ENCODE assay signal across 8 cellular contexts in genomic region chr1:31955917-31956736, GRCh38. TPM values are rescaled to one million over a fixed set of nuclear protein-coding genes. Genes with fewer than 3 reads are reported as not detected.
DNase-seq lines count a peak whose midpoint lies in the region; ATAC-seq, FAIRE-seq and TF ChIP-seq lines count a peak whose summit lies in the region.

No MANE protein-coding gene starts in this region.

- FAIRE-seq in HepG2 (lab: Jason Lieb, UNC), result peak; percentile 42

- H3K27me3 ChIP-seq in HUES64 (ENCODE audit: insufficient read depth, low read length) (no peaks in the 10 kb centered on the region), HepG2 (ENCODE audit: control insufficient read depth in 1 of 2, insufficient read depth in 2 of 2, low read length in 2 of 2) (no peaks in the 10 kb centered on the region; a peak in 1 of 5 replicates)

- peak overlapping the region; percentile 83 for H2AFZ ChIP-seq in HepG2 (ENCODE audit: low read length)

- H3K27ac ChIP-seq in HUES64 (ENCODE audit: low read depth, low read length) (peak overlapping the region; percentile 40), HepG2 (ENCODE audit: extremely low read length, insufficient read depth, low read length) (no peak overlapping the region)

- H3K27ac Mint-ChIP-seq in activated B cell treated with CpG ODN at 0.5 μM for 24 hours, result peak overlapping the region; percentile 93
- peak overlapping the region; percentile 65 for H3K27ac Mint-ChIP-seq in central memory CD8-positive, alpha-beta T cell (ENCODE audit: low read depth)

- intact Hi-C loops in activated B cell treated with CpG ODN at 0.5 μM for 24 hours (cut with micrococcal nuclease) (loop anchor here (1.0 to 2.0 kb wide), 4 partner anchors 12 to 167 kb away; no protein-coding TSS in a partner anchor), HepG2 (cut with micrococcal nuclease; ENCODE audit: unreplicated experiment) (no loop called here)

- TF ChIP-seq CTCF in activated B cell treated with CpG ODN at 0.5 μM for 24 hours (IDR thresholded peaks at IDR 0.05) (no peak), HepG2 (CRISPR knock-in tag; IDR thresholded peaks at IDR 0.05) (peak; percentile 37)

- H3K79me2 ChIP-seq in HepG2 (ENCODE audit: insufficient read depth, low read length), result no peaks in the 10 kb centered on the region

- H3K9ac ChIP-seq in HUES64 (ENCODE audit: low read depth, low read length) (peak overlapping the region; percentile 17; the same call in 1 of the 2 replicates), HepG2 (ENCODE audit: insufficient read depth, low read depth, low read length) (peak overlapping the region; percentile 56; the same call in 1 of the 2 replicates)

- no peaks in the 10 kb centered on the region for H4K20me1 ChIP-seq in HepG2 (ENCODE audit: insufficient read depth, low read length)

- H3K9me3 ChIP-seq in HUES64 (ENCODE audit: insufficient read depth, low read depth, low read length) (no peaks in the 10 kb centered on the region), HepG2 (ENCODE audit: low read length) (no peaks in the 10 kb centered on the region)

- peaks cover 27% of the 10 kb centered on the region for H3K4me1 ChIP-seq in HUES64 (ENCODE audit: insufficient read depth, low read length)
- peaks cover 31% of the 10 kb centered on the region for H3K4me1 ChIP-seq in HepG2 (ENCODE audit: insufficient read depth, low read length)

- no peaks in the 10 kb centered on the region for H3K36me3 Mint-ChIP-seq in activated B cell treated with CpG ODN at 0.5 μM for 24 hours (ENCODE audit: low read depth)
- H3K36me3 Mint-ChIP-seq in central memory CD8-positive, alpha-beta T cell (ENCODE audit: insufficient read depth), result no peaks in the 10 kb centered on the region

- WGBS in HUES64, result 67% methylated on average over 10 of the region's 11 CpGs
- 39% methylated on average over 11 of the region's 11 CpGs for WGBS in HepG2 (ENCODE audit: low lambda C conversion rate)

- no peaks in the 10 kb centered on the region for H3K9me3 Mint-ChIP-seq in activated B cell treated with CpG ODN at 0.5 μM for 24 hours
- no peaks in the 10 kb centered on the region for H3K9me3 Mint-ChIP-seq in central memory CD8-positive, alpha-beta T cell

- H3K4me3 ChIP-seq in HUES64 (ENCODE audit: low read length), result no peak overlapping the region
- peak overlapping the region in 1 of 3 experiments; percentile 49; a peak in 2 of 6 replicates for H3K4me3 ChIP-seq in HepG2 (replicated peaks in 1 of 3; ENCODE audit: insufficient read depth in 1 of 3, low read depth in 2 of 3, low read length in 3 of 3)

- TF ChIP-seq RAD21 in HepG2 (CRISPR knock-in tag; IDR thresholded peaks at IDR 0.05), result no peak

- no TSS peak for BruUV-seq in HepG2 (replicated peaks; lab: Mats Ljungman, UMichigan)

- POLR2A ChIA-PET in activated B cell treated with CpG ODN at 0.5 μM for 24 hours (lab: Charles Lee) (interaction anchor here (0.6 to 8.0 kb wide), 17 partner anchors 8 to 167 kb away, joined by 3 to 235 read pairs (median 4); partner anchors contain the start of genes KHDRBS1, PTP4A2 and TMEM39B), HepG2 (lab: Yijun Ruan, JAX) (interaction anchor here (0.7 to 2.4 kb wide), 8 partner anchors 8 to 583 kb away, joined by 3 to 18 read pairs (median 6); partner anchors contain the start of genes KHDRBS1, PTP4A2 and SPOCD1)

- H3K36me3 ChIP-seq in HUES64 (ENCODE audit: insufficient read depth, low read length) (no peaks in the 10 kb centered on the region), HepG2 (replicated peaks in 1 of 2; ENCODE audit: control insufficient read depth in 1 of 2, insufficient read depth in 2 of 2, low read length in 2 of 2) (no peaks in the 10 kb centered on the region)

- in situ Hi-C loops in HepG2 (cut with HindIII; ENCODE audit: extremely low pct_ligation_motif_present, low pct_unique_long_range_greater_than_20kb), result loop anchor here (5.0 kb wide), 1 partner anchor 139 kb away; the partner anchor contains the start of gene SPOCD1

- TF ChIP-seq POLR2A in HepG2 (IDR thresholded peaks at IDR 0.05; ENCODE audit: insufficient read depth in 1 of 2, low read depth in 2 of 2, low read length in 2 of 2), result no peak

- peaks cover 41% of the 10 kb centered on the region for H3K4me1 Mint-ChIP-seq in activated B cell treated with CpG ODN at 0.5 μM for 24 hours
- H3K4me1 Mint-ChIP-seq in central memory CD8-positive, alpha-beta T cell, result peaks cover 76% of the 10 kb centered on the region

- peak overlapping the region; percentile 72 for H3K4me3 Mint-ChIP-seq in activated B cell treated with CpG ODN at 0.5 μM for 24 hours
- peak overlapping the region; percentile 64 for H3K4me3 Mint-ChIP-seq in central memory CD8-positive, alpha-beta T cell

- TF ChIP-seq EP300 in HepG2 (IDR thresholded peaks at IDR 0.05; ENCODE audit: low read depth in 2 of 2, low read length in 2 of 2) (no peak), HepG2 (CRISPR knock-in tag; IDR thresholded peaks at IDR 0.05; ENCODE audit: borderline replicate concordance) (no peak)

- peak; percentile 80 for ATAC-seq in GM21381 (IDR thresholded peaks at IDR 0.05; ENCODE audit: unreplicated experiment)
- peak; percentile 97 for ATAC-seq in activated B cell treated with CpG ODN at 0.5 μM for 24 hours (ENCODE audit: low read depth)
- peak; percentile 95 for ATAC-seq in central memory CD8-positive, alpha-beta T cell (replicated peaks; ENCODE audit: extremely low read depth, poor library complexity, severe bottlenecking)
- peak; percentile 52 for ATAC-seq in HepG2

- no peaks in the 10 kb centered on the region for H3K27me3 Mint-ChIP-seq in activated B cell treated with CpG ODN at 0.5 μM for 24 hours
- H3K27me3 Mint-ChIP-seq in central memory CD8-positive, alpha-beta T cell, result no peaks in the 10 kb centered on the region

- peak overlapping the region; percentile 77 for H3K4me2 ChIP-seq in HepG2 (ENCODE audit: low read depth, low read length)

- peak; percentile 96 for DNase-seq in CD1c-positive myeloid dendritic cell (ENCODE audit: extremely low spot score)
- peak; percentile 56 for DNase-seq in activated B cell treated with CpG ODN at 0.5 μM for 24 hours
- DNase-seq in central memory CD8-positive, alpha-beta T cell (ENCODE audit: low spot score in 2 of 2), result peak; percentile 47 to 71
- DNase-seq in HepG2 (ENCODE audit: low spot score), result peak; percentile 70
- DNase-seq in stimulated activated CD4-positive, alpha-beta T cell treated with anti-CD3 and anti-CD28 coated beads, Interleukin-4, amount 100 ng/mL, for 24 hours, result peak; percentile 89
- DNase-seq in NCI-H2029 treated with DMSO at 0.1 percent for 48 hours (lab: John Stamatoyannopoulos, UW), result no peak

- CTCF ChIA-PET in activated B cell treated with CpG ODN at 0.5 μM for 24 hours (lab: Charles Lee) (interaction anchor here (0.7 to 4.8 kb wide), 14 partner anchors 9 to 196 kb away, joined by 3 to 68 read pairs (median 8); partner anchors contain the start of genes PTP4A2 and SPOCD1), HepG2 (lab: Yijun Ruan, JAX; ENCODE audit: low intra/inter-chr PET ratio, low total read pairs) (no interaction called here)

RNA-seq across cellular contexts. Expression of gene PTP4A2, which starts 18.0 kb away (rescaled TPM):
- polyA plus RNA-seq in HUES64 (2013, experiment 1 of 2), result 155 TPM
- 148 TPM for polyA plus RNA-seq in HUES64 (2013, experiment 2 of 2)
- total RNA-seq in activated B cell treated with CpG ODN at 0.5 μM for 24 hours (249 and 275 TPM in 2 replicates), HepG2 (2016; rRNA removed; fragmentation: Illumina TruSeq; extraction: Trizol) (225 and 284 TPM in 2 replicates)
- total RNA-seq in HepG2 (2016; cell fraction: cytosol; rRNA removed; fragmentation: Illumina TruSeq; extraction: Trizol; ENCODE audit: low read depth), result 369 and 408 TPM in 2 replicates
- 221 and 292 TPM in 2 replicates for total RNA-seq in HepG2 (2016; cell fraction: insoluble cytoplasmic fraction; rRNA removed; fragmentation: Illumina TruSeq; extraction: Trizol)
- total RNA-seq in HepG2 (2016; cell fraction: membrane; rRNA removed; fragmentation: Illumina TruSeq; extraction: Trizol), result 422 and 446 TPM in 2 replicates
- 70.1 and 106 TPM in 2 replicates for total RNA-seq in HepG2 (2016; cell fraction: nucleus; rRNA removed; fragmentation: Illumina TruSeq; extraction: Trizol)
- 133 and 173 TPM in 2 replicates for polyA plus RNA-seq in HepG2 (2011; rRNA removed)
- 32.3 and 61.4 TPM in 2 replicates for polyA plus RNA-seq in HepG2 (2011; cell fraction: cytosol; rRNA removed)
- 11.8 and 23.9 TPM in 2 replicates for polyA plus RNA-seq in HepG2 (2011; cell fraction: nucleus; rRNA removed)
- polyA plus RNA-seq in HepG2 (2012), result 117 and 164 TPM in 2 replicates
- 182 and 192 TPM in 2 replicates for polyA plus RNA-seq in HepG2 (2016; cell fraction: cytosol; fragmentation: Illumina TruSeq; extraction: Trizol; ENCODE audit: low read depth)
- 288 and 291 TPM in 2 replicates for polyA plus RNA-seq in HepG2 (2016; cell fraction: insoluble cytoplasmic fraction; fragmentation: Illumina TruSeq; extraction: Trizol; ENCODE audit: low read depth)
- 288 and 296 TPM in 2 replicates for polyA plus RNA-seq in HepG2 (2016; cell fraction: membrane; fragmentation: Illumina TruSeq; extraction: Trizol; ENCODE audit: low read depth)
- 121 and 131 TPM in 2 replicates for polyA plus RNA-seq in HepG2 (2016; cell fraction: nucleus; fragmentation: Illumina TruSeq; extraction: Trizol; ENCODE audit: insufficient read depth, low read depth)
- polyA minus RNA-seq in HepG2 (2011; rRNA and poly(A)+ RNA removed; ENCODE audit: low replicate concordance), result 228 and 834 TPM in 2 replicates
- 120 and 150 TPM in 2 replicates for polyA minus RNA-seq in HepG2 (2011; cell fraction: cytosol; rRNA and poly(A)+ RNA removed)
- 43.0 and 80.8 TPM in 2 replicates for polyA minus RNA-seq in HepG2 (2011; cell fraction: nucleus; rRNA and poly(A)+ RNA removed)

RNA-seq across cellular contexts. Expression of gene KHDRBS1, which starts 57.5 kb away (rescaled TPM):
- 220 TPM for polyA plus RNA-seq in HUES64 (2013, experiment 1 of 2)
- 257 TPM for polyA plus RNA-seq in HUES64 (2013, experiment 2 of 2)
- total RNA-seq in activated B cell treated with CpG ODN at 0.5 μM for 24 hours (146 and 152 TPM in 2 replicates), HepG2 (2016; rRNA removed; fragmentation: Illumina TruSeq; extraction: Trizol) (39.0 and 86.8 TPM in 2 replicates)
- 13.0 and 13.9 TPM in 2 replicates for total RNA-seq in HepG2 (2016; cell fraction: cytosol; rRNA removed; fragmentation: Illumina TruSeq; extraction: Trizol; ENCODE audit: low read depth)
- total RNA-seq in HepG2 (2016; cell fraction: insoluble cytoplasmic fraction; rRNA removed; fragmentation: Illumina TruSeq; extraction: Trizol), result 37.3 and 82.6 TPM in 2 replicates
- 32.0 and 34.5 TPM in 2 replicates for total RNA-seq in HepG2 (2016; cell fraction: membrane; rRNA removed; fragmentation: Illumina TruSeq; extraction: Trizol)
- 47.6 and 52.9 TPM in 2 replicates for total RNA-seq in HepG2 (2016; cell fraction: nucleus; rRNA removed; fragmentation: Illumina TruSeq; extraction: Trizol)
- polyA plus RNA-seq in HepG2 (2011; rRNA removed), result 19.8 and 25.1 TPM in 2 replicates
- 20.8 and 25.6 TPM in 2 replicates for polyA plus RNA-seq in HepG2 (2011; cell fraction: cytosol; rRNA removed)
- polyA plus RNA-seq in HepG2 (2011; cell fraction: nucleus; rRNA removed), result 17.2 and 19.1 TPM in 2 replicates
- 70.1 and 107 TPM in 2 replicates for polyA plus RNA-seq in HepG2 (2012)
- polyA plus RNA-seq in HepG2 (2016; cell fraction: cytosol; fragmentation: Illumina TruSeq; extraction: Trizol; ENCODE audit: low read depth), result 11.9 and 12.3 TPM in 2 replicates
- 131 and 149 TPM in 2 replicates for polyA plus RNA-seq in HepG2 (2016; cell fraction: insoluble cytoplasmic fraction; fragmentation: Illumina TruSeq; extraction: Trizol; ENCODE audit: low read depth)
- 31.5 and 34.1 TPM in 2 replicates for polyA plus RNA-seq in HepG2 (2016; cell fraction: membrane; fragmentation: Illumina TruSeq; extraction: Trizol; ENCODE audit: low read depth)
- polyA plus RNA-seq in HepG2 (2016; cell fraction: nucleus; fragmentation: Illumina TruSeq; extraction: Trizol; ENCODE audit: insufficient read depth, low read depth), result 78.0 and 82.8 TPM in 2 replicates
- 28.2 and 34.0 TPM in 2 replicates for polyA minus RNA-seq in HepG2 (2011; rRNA and poly(A)+ RNA removed; ENCODE audit: low replicate concordance)
- 35.6 and 38.3 TPM in 2 replicates for polyA minus RNA-seq in HepG2 (2011; cell fraction: cytosol; rRNA and poly(A)+ RNA removed)
- polyA minus RNA-seq in HepG2 (2011; cell fraction: nucleus; rRNA and poly(A)+ RNA removed), result 22.7 and 24.1 TPM in 2 replicates
